30 cellular contexts compared by ENCODE assay signal in genomic region chr19:10361569-10362011, GRCh38.
"Had no signal": no experiment of that assay in that cellular context is flagged by ENCODE, and none has a peak within 500 bp of the region (broad histone marks: within the 10 kb centered on the region; RNA-seq: fewer than 3 reads in every experiment).

No MANE protein-coding gene starts in this region.

- H3K27ac Mint-ChIP-seq: activated CD8-positive, alpha-beta T cell treated with anti-CD3 and anti-CD28 coated beads for 36 hours; activated T-helper 2 cell treated with anti-CD3 and anti-CD28 coated beads, Interferon-gamma antibody, Interleukin-2, Interleukin-4, amounts not matched to agents 10 μg/mL and 5 μg/mL and 100 μg/mL, durations not matched to agents 14 hours and 24 hours and 36 hours; nephron progenitor cell; T-helper 1 cell treated with Interleukin-12 subunit alpha and Interleukin-12 subunit beta and Interleukin-4 antibody, amounts not matched to agents 30 μg/mL and 1 μg/mL, for 36 hours had no signal

- H3K36me3 Mint-ChIP-seq: activated naive CD4-positive, alpha-beta T cell treated with anti-CD3 and anti-CD28 coated beads, Interleukin-2, amount 50 U/mL, for 72 hours had no signal

- H3K4me1 Mint-ChIP-seq: central memory CD8-positive, alpha-beta T cell; nephron progenitor cell had no signal

- DNase-seq: activated CD4-positive, alpha-beta T cell treated with anti-CD3 and anti-CD28 coated beads, Interleukin-2, amount 50 U/mL, for 1 hour; activated CD8-positive, alpha-beta T cell treated with anti-CD3 and anti-CD28 coated beads for 36 hours; activated naive CD4-positive, alpha-beta T cell; activated T-cell treated with anti-CD3 and anti-CD28 coated beads, Interleukin-2, amount 50 U/mL, for 4 hours; anterior cingulate cortex; dermis blood vessel endothelial cell; effector CD4-positive, alpha-beta T cell; esophagus squamous epithelium; foreskin melanocyte; islet precursor cell; left ventricle myocardium inferior; nephron progenitor cell; retina; stimulated activated CD4-positive, alpha-beta T cell treated with anti-CD3 and anti-CD28 coated beads, Interleukin-1b, Interleukin-23, amount 100 ng/mL, for 48 hours; stimulated activated CD4-positive, alpha-beta T cell treated with anti-CD3 and anti-CD28 coated beads, Interleukin-4, amount 100 ng/mL, for 4 hours; stimulated activated CD8-positive, alpha-beta memory T cell treated with anti-CD3 and anti-CD28 coated beads, Interleukin-4, amount 100 ng/mL, for 48 hours; stimulated activated naive B cell treated with anti-CD40 and anti-IgM and Interleukin-4, amounts not matched to agents 10 μg/mL and 1 μg/mL and 100 μg/mL, for 72 hours; stomach; T1000; thyroid gland had no signal

- H3K4me1 ChIP-seq: esophagus squamous epithelium, left ventricle myocardium inferior, pancreas, prostate gland, stomach, thyroid gland, upper lobe of left lung had no signal

- H3K27me3 Mint-ChIP-seq: activated CD8-positive, alpha-beta T cell treated with anti-CD3 and anti-CD28 coated beads for 36 hours; central memory CD8-positive, alpha-beta T cell; stimulated activated naive B cell treated with anti-CD40 and anti-IgM and Interleukin-4, amounts not matched to agents 10 μg/mL and 1 μg/mL and 100 μg/mL, for 72 hours had no signal

- H3K4me3 Mint-ChIP-seq: activated CD8-positive, alpha-beta T cell treated with anti-CD3 and anti-CD28 coated beads for 36 hours; activated T-cell treated with anti-CD3 and anti-CD28 coated beads, Interleukin-2, amount 50 U/mL, for 4 hours; central memory CD8-positive, alpha-beta T cell; nephron progenitor cell; stimulated activated naive B cell treated with anti-CD40 and anti-IgM and Interleukin-4, amounts not matched to agents 10 μg/mL and 1 μg/mL and 100 μg/mL, for 72 hours; T-helper 1 cell treated with Interleukin-12 subunit alpha and Interleukin-12 subunit beta and Interleukin-4 antibody, amounts not matched to agents 30 μg/mL and 1 μg/mL, for 36 hours had no signal

- H3K4me3 ChIP-seq: esophagus squamous epithelium, left ventricle myocardium inferior, pancreas, prostate gland, skin epidermis, stomach, thyroid gland, upper lobe of left lung had no signal

- H3K27ac ChIP-seq: epithelial cell of prostate, esophagus squamous epithelium, left ventricle myocardium inferior, pancreas, prostate gland, skin epidermis, stomach, thyroid gland, upper lobe of left lung had no signal

- H3K27me3 ChIP-seq: esophagus squamous epithelium, pancreas, stomach, thyroid gland, upper lobe of left lung had no signal

- ATAC-seq: activated CD8-positive, alpha-beta T cell treated with anti-CD3 and anti-CD28 coated beads for 36 hours; activated naive CD4-positive, alpha-beta T cell treated with anti-CD3 and anti-CD28 coated beads, Interleukin-2, amount 50 U/mL, for 72 hours; activated T-cell treated with anti-CD3 and anti-CD28 coated beads, Interleukin-2, amount 50 U/mL, for 4 hours; pancreas; sciatic nerve; stimulated activated naive B cell treated with anti-CD40 and anti-IgM and Interleukin-4, amounts not matched to agents 10 μg/mL and 1 μg/mL and 100 μg/mL, for 72 hours had no signal

- H3K9me3 ChIP-seq: esophagus squamous epithelium, left ventricle myocardium inferior, pancreas, prostate gland, stomach, thyroid gland, upper lobe of left lung had no signal
